Comparison of ENCODE assay signal across 18 cellular contexts in genomic region chr16:85521737-85522042, GRCh38.
DNase-seq lines count a peak whose midpoint lies in the region; ATAC-seq, FAIRE-seq and TF ChIP-seq lines count a peak whose summit lies in the region.
"Had no signal": no experiment of that assay in that cellular context is flagged by ENCODE, and none has a peak within 500 bp of the region (broad histone marks: within the 10 kb centered on the region; RNA-seq: fewer than 3 reads in every experiment).

No MANE protein-coding gene starts in this region.

- H3K9ac ChIP-seq in K562 (ENCODE audit: insufficient read depth in 1 of 2, low read depth in 2 of 2, low read length in 2 of 2) (peak overlapping the region in 1 of 2 experiments; percentile 49; a peak in 1 of 4 replicates), trophoblast cell (ENCODE audit: low read length) (no peak overlapping the region)

- no peak overlapping the region for H3K23ac ChIP-seq in trophoblast cell (ENCODE audit: low read length)

- no peak overlapping the region for H4K12ac ChIP-seq in trophoblast cell (ENCODE audit: low read depth, low read length)

- POLR2A ChIA-PET in K562 (lab: Yijun Ruan, JAX): interaction anchor here (0.9 kb wide), 1 partner anchor 10 kb away, joined by 3 read pairs; no protein-coding TSS in a partner anchor

- TF ChIP-seq RAD21 in K562 (CRISPR knock-in tag; conservative IDR thresholded peaks at IDR 0.05 in 1 of 2, IDR thresholded peaks at IDR 0.05 in 1 of 2): no peak

- H3K4me2 ChIP-seq in K562 (ENCODE audit: insufficient read depth, low read length) (no peak overlapping the region), trophoblast cell (ENCODE audit: low read length) (no peak overlapping the region)

- TF ChIP-seq CTCF in K562 (IDR thresholded peaks at IDR 0.05 in 2 of 3, conservative IDR thresholded peaks at IDR 0.05 in 1 of 3; ENCODE audit: insufficient read depth in 2 of 3, low read depth in 1 of 3, low read length in 3 of 3): no peak

- H4K8ac ChIP-seq in trophoblast cell (ENCODE audit: low read depth, low read length): peak overlapping the region; percentile 25

- intact Hi-C loops in K562 (cut with micrococcal nuclease): no loop called here

- peak overlapping the region; percentile 1 for H2AK5ac ChIP-seq in trophoblast cell (ENCODE audit: low read length)

- peak overlapping the region; percentile 59 for H3K14ac ChIP-seq in trophoblast cell (ENCODE audit: low read length)

- DNase-seq in COR-L47 (lab: John Stamatoyannopoulos, UW) (peak; percentile 7), NCI-H1092 treated with DMSO at 0.1 percent for 48 hours (lab: John Stamatoyannopoulos, UW) (peak; percentile 76), K562 (ENCODE audit: extremely low read depth in 1 of 4, low spot score in 3 of 4) (no peak), trophoblast cell (no peak), NCI-H774 (lab: John Stamatoyannopoulos, UW) (no peak), iPS-NIHi7 (ENCODE audit: extremely low spot score) (no peak)
- DNase-seq: activated CD4-positive, alpha-beta memory T cell treated with anti-CD3 and anti-CD28 coated beads, Interleukin-2, amount 10 ng/mL, durations not matched to agents 7 days and 5 days; activated naive CD4-positive, alpha-beta T cell treated with anti-CD3 and anti-CD28 coated beads, Interleukin-2, amount 50 U/mL, for 16 hours; activated T-cell treated with anti-CD3 and anti-CD28 coated beads, Interleukin-2, amount 50 U/mL, for 1 hour; aorta; effector memory CD8-positive, alpha-beta T cell; HCEC 1CT; left ventricle myocardium superior; mucosa of descending colon; SJCRH30 had no signal

- in situ Hi-C loops in K562 (cut with MboI): no loop called here

- peak overlapping the region; percentile 50 for H2BK12ac ChIP-seq in trophoblast cell (ENCODE audit: low read length)

- peaks cover 15% of the 10 kb centered on the region; the same call in 1 of the 2 replicates for H4K20me1 ChIP-seq in K562 (replicated peaks; ENCODE audit: control insufficient read depth, insufficient read depth, low read length)

- peaks cover 6% of the 10 kb centered on the region for H3K9me1 ChIP-seq in K562 (ENCODE audit: control insufficient read depth, insufficient read depth, low read length)

- H3K4me1 ChIP-seq in K562 (replicated peaks in 1 of 2; ENCODE audit: control insufficient read depth in 2 of 2, insufficient read depth in 2 of 2, low read length in 2 of 2) (peaks cover 19 to 74% of the 10 kb centered on the region in 2 experiments), trophoblast cell (ENCODE audit: control insufficient read depth in 1 of 2, insufficient read depth in 2 of 2, low read length in 2 of 2) (peaks cover 56 to 57% of the 10 kb centered on the region in 2 experiments)

- peak overlapping the region; percentile 31 for H3K4ac ChIP-seq in trophoblast cell (ENCODE audit: low read depth, low read length)

- H3K27ac ChIP-seq in K562 (ENCODE audit: extremely low read depth, low read depth, low read length) (no peak overlapping the region), trophoblast cell (ENCODE audit: low read depth, low read length) (peak overlapping the region; percentile 77)
- H3K27ac ChIP-seq: SJCRH30 had no signal

- no TSS peak for BruUV-seq in K562 (replicated peaks; lab: Mats Ljungman, UMichigan)

- TF ChIP-seq EP300 in K562 (IDR thresholded peaks at IDR 0.05; ENCODE audit: low read length): no peak

- CTCF ChIA-PET in K562 (lab: Yijun Ruan, JAX; ENCODE audit: low intra/inter-chr PET ratio): no interaction called here

- 82% methylated on average over 12 of the region's 12 CpGs for WGBS in K562 (ENCODE audit: insufficient coverage, low coverage, missing lambda C conversion rate)
- WGBS in trophoblast cell (ENCODE audit: extremely low coverage, insufficient coverage, insufficient read length): no CpG with 5 or more reads among the region's 12 CpGs

- peak overlapping the region; percentile 50 for H2BK5ac ChIP-seq in trophoblast cell (ENCODE audit: low read depth, low read length, poor library complexity)

- H3K18ac ChIP-seq in trophoblast cell (ENCODE audit: low read length): peak overlapping the region; percentile 43

- H3K27me3 ChIP-seq in K562 (ENCODE audit: control insufficient read depth in 2 of 2, insufficient read depth in 2 of 2, low read length in 2 of 2) (no peaks in the 10 kb centered on the region), trophoblast cell (ENCODE audit: insufficient read depth, low read length) (no peaks in the 10 kb centered on the region)
- H3K27me3 ChIP-seq: SJCRH30 had no signal

- peak overlapping the region; percentile 97 for H4K91ac ChIP-seq in trophoblast cell (ENCODE audit: low read depth, low read length)

- H3K36me3 ChIP-seq in K562 (ENCODE audit: control insufficient read depth, insufficient read depth, low read length) (peaks cover 10% of the 10 kb centered on the region), trophoblast cell (ENCODE audit: control insufficient read depth in 1 of 2, insufficient read depth in 2 of 2, low read length in 2 of 2) (no peaks in the 10 kb centered on the region)
- H3K36me3 ChIP-seq: SJCRH30 had no signal

- no peak for FAIRE-seq in K562 (lab: Jason Lieb, UNC)
- FAIRE-seq: D721Med, GM12891 had no signal

- no peak overlapping the region for H2AFZ ChIP-seq in K562 (ENCODE audit: low read depth, low read length)
- H2AFZ ChIP-seq in trophoblast cell (ENCODE audit: insufficient read depth, low read length, poor library complexity): no peak overlapping the region

- peaks cover 55% of the 10 kb centered on the region for H3K79me1 ChIP-seq in trophoblast cell (ENCODE audit: low read length)

- peaks cover 17% of the 10 kb centered on the region for H3K79me2 ChIP-seq in K562 (ENCODE audit: control insufficient read depth, insufficient read depth, low read length)
- peaks cover 10% of the 10 kb centered on the region for H3K79me2 ChIP-seq in trophoblast cell (ENCODE audit: control insufficient read depth, insufficient read depth, low read length, poor library complexity)

- no peak for ATAC-seq in K562
- no peak for ATAC-seq in GM21529 (IDR thresholded peaks at IDR 0.05; ENCODE audit: unreplicated experiment)
- ATAC-seq: effector memory CD8-positive, alpha-beta T cell; left ventricle myocardium superior had no signal

- peak overlapping the region; percentile 86 for H2BK120ac ChIP-seq in trophoblast cell (ENCODE audit: insufficient read depth, low read length, poor library complexity)

- no peak overlapping the region for H3K4me3 ChIP-seq in K562
- no peak overlapping the region for H3K4me3 ChIP-seq in trophoblast cell (ENCODE audit: low read depth, low read length)
- H3K4me3 ChIP-seq: mucosa of descending colon, SJCRH30 had no signal

- H3K9me3 ChIP-seq in K562 (replicated peaks; ENCODE audit: control insufficient read depth, insufficient read depth, low read depth, low read length): no peaks in the 10 kb centered on the region
- peaks cover 5% of the 10 kb centered on the region for H3K9me3 ChIP-seq in trophoblast cell (ENCODE audit: insufficient read depth, low read depth, low read length)
- H3K9me3 ChIP-seq: mucosa of descending colon, SJCRH30 had no signal

- no peak for TF ChIP-seq POLR2A in K562 (conservative IDR thresholded peaks at IDR 0.05)

TF ChIP-seq in K562, 482 proteins besides CTCF, POLR2A, EP300 and RAD21:
- 0 out of 2 replicates have a peak, but pooled peaks have one; percentile 33 for TF ChIP-seq E2F3 (CRISPR knock-in tag; IDR thresholded peaks at IDR 0.05)
- no peak for TF ChIP-seq ZNF77 (CRISPR knock-in tag; IDR thresholded peaks at IDR 0.05)

Comparison
In these comparisons a context has a peak if more than half of its experiments do, and no peak if none do; other contexts are left out.
1. DNase-seq: peak in COR-L47 (single experiment) and NCI-H1092 treated with DMSO at 0.1 percent for 48 hours (single experiment); none in K562 (0 of 4), trophoblast cell (0 of 2), NCI-H774 (single experiment) and iPS-NIHi7 (single experiment).